4 cellular contexts compared by ENCODE assay signal in the genomic region with DNA sequence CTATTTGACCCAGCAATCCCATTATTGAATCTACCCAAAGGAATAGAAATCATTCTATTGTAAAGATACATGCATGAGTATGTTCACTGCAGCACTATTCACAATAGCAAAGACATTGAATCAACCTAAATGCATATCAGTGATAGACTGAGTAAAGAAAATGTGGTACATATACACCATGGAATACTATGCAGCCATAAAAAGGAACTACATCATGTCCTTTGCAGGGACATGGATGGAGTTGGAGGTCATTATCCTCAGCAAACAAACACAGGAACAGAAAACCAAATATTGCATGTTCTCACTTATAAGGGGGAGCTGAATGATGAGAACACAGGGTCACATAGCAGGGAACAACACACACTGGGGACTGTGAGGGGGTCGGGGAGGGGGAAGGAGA. TPM values are rescaled to one million over a fixed set of nuclear protein-coding genes. Genes with fewer than 3 reads are reported as not detected.
A peak's percentile ranks its signal among the peaks of the same experiment; 100 is the strongest.
DNase-seq lines count a peak whose midpoint lies in the region; ATAC-seq, FAIRE-seq and TF ChIP-seq lines count a peak whose summit lies in the region.
"Not testable (repeated sequence)": the region's sequence is repeated elsewhere in the genome, so short reads cannot be mapped to it uniquely, and the experiment has no call there.

No MANE protein-coding gene starts in this region.

- H2AFZ ChIP-seq in GM23338; K562 (ENCODE audit: low read depth, low read length): not testable (repeated sequence)

- H3K27me3 Mint-ChIP-seq in CD8-positive, alpha-beta T cell (ENCODE audit: low read depth); GM23338 (ENCODE audit: insufficient read depth, low read depth, poor library complexity): not testable (repeated sequence)

- not testable (repeated sequence) for H3K9me1 ChIP-seq in K562 (ENCODE audit: control insufficient read depth, insufficient read depth, low read length)

- peaks cover 11% of the 10 kb centered on the region; the same call in 1 of the 2 replicates for H3K9me2 ChIP-seq in GM23338 (ENCODE audit: insufficient read depth)

- CTCF ChIA-PET in CD8-positive, alpha-beta T cell (lab: Charles Lee); HEK293 (lab: Yijun Ruan, JAX); K562 (lab: Yijun Ruan, JAX; ENCODE audit: low intra/inter-chr PET ratio): not testable (repeated sequence)

- not testable (repeated sequence) for BruUV-seq in K562 (replicated peaks; lab: Mats Ljungman, UMichigan)

- not testable (repeated sequence) for H3K4me2 ChIP-seq in GM23338; K562 (ENCODE audit: insufficient read depth, low read length)

- not testable (repeated sequence) for TF ChIP-seq EP300 in K562 (IDR thresholded peaks at IDR 0.05; ENCODE audit: low read length)

- peak overlapping the region; percentile 57 for H3K27ac Mint-ChIP-seq in CD8-positive, alpha-beta T cell
- H3K27ac Mint-ChIP-seq in GM23338 = 0 out of 2 replicates have a peak overlapping the region, but pooled peaks have one; percentile 11

- H3K79me2 ChIP-seq in GM23338 (replicated peaks; ENCODE audit: insufficient read depth); K562 (ENCODE audit: control insufficient read depth, insufficient read depth, low read length): not testable (repeated sequence)

- H4K20me1 ChIP-seq in GM23338 (replicated peaks; ENCODE audit: insufficient read depth); K562 (replicated peaks; ENCODE audit: control insufficient read depth, insufficient read depth, low read length): not testable (repeated sequence)

- not testable (repeated sequence) for H3K4me1 ChIP-seq in CD8-positive, alpha-beta T cell (ENCODE audit: insufficient read depth, low read length); GM23338 (ENCODE audit: insufficient read depth); HEK293 (ENCODE audit: control insufficient read depth, insufficient read depth, low read length); K562 (replicated peaks in 1 of 2; ENCODE audit: control insufficient read depth in 2 of 2, insufficient read depth in 2 of 2, low read length in 2 of 2)

- FAIRE-seq in K562 (lab: Jason Lieb, UNC) = not testable (repeated sequence)

- not testable (repeated sequence) for H3K4me1 Mint-ChIP-seq in CD8-positive, alpha-beta T cell (ENCODE audit: low read depth); GM23338

- not testable (repeated sequence) for H3K9me3 ChIP-seq in CD8-positive, alpha-beta T cell (ENCODE audit: low read length); HEK293 (ENCODE audit: control insufficient read depth, insufficient read depth, low read depth, low read length); K562 (replicated peaks; ENCODE audit: control insufficient read depth, insufficient read depth, low read depth, low read length)

- not testable (repeated sequence) for ATAC-seq in CD8-positive, alpha-beta T cell; GM23338; K562

- H3K36me3 ChIP-seq in CD8-positive, alpha-beta T cell (ENCODE audit: insufficient read depth, low read length) = peaks cover 20% of the 10 kb centered on the region
- not testable (repeated sequence) for H3K36me3 ChIP-seq in GM23338 (ENCODE audit: insufficient read depth)
- H3K36me3 ChIP-seq in HEK293 (ENCODE audit: control insufficient read depth in 2 of 2, insufficient read depth in 1 of 2, low read length in 2 of 2) (peaks cover 20 to 62% of the 10 kb centered on the region in 2 experiments), K562 (ENCODE audit: control insufficient read depth, insufficient read depth, low read length) (peaks cover 34% of the 10 kb centered on the region; the same call in 2 of the 3 replicates)

- H3K9ac ChIP-seq in K562 (ENCODE audit: insufficient read depth in 1 of 2, low read depth in 2 of 2, low read length in 2 of 2) = not testable (repeated sequence)

- H3K36me3 Mint-ChIP-seq in CD8-positive, alpha-beta T cell = peaks cover 79% of the 10 kb centered on the region
- H3K36me3 Mint-ChIP-seq in GM23338 (ENCODE audit: low read depth) = peaks cover 37% of the 10 kb centered on the region

- not testable (repeated sequence) for H3K4me3 Mint-ChIP-seq in CD8-positive, alpha-beta T cell; GM23338

- H3K27me3 ChIP-seq in CD8-positive, alpha-beta T cell (ENCODE audit: insufficient read depth, low read length); GM23338 (ENCODE audit: insufficient read depth); K562 (ENCODE audit: control insufficient read depth in 2 of 2, insufficient read depth in 2 of 2, low read length in 2 of 2): not testable (repeated sequence)

- H3K4me3 ChIP-seq in CD8-positive, alpha-beta T cell (ENCODE audit: low read depth, low read length); GM23338; HEK293 (ENCODE audit: low read depth, low read length); K562: not testable (repeated sequence)

- in situ Hi-C loops in K562 (cut with MboI) = not testable (repeated sequence)

- POLR2A ChIA-PET in CD8-positive, alpha-beta T cell (lab: Charles Lee); HEK293 (lab: Yijun Ruan, JAX); K562 (lab: Yijun Ruan, JAX): not testable (repeated sequence)

- not testable (repeated sequence) for TF ChIP-seq CTCF in CD8-positive, alpha-beta T cell (IDR thresholded peaks at IDR 0.05); GM23338 (conservative IDR thresholded peaks at IDR 0.05; ENCODE audit: low read depth in 2 of 2); HEK293 (tag by site-specific recombination; IDR thresholded peaks at IDR 0.05); K562 (IDR thresholded peaks at IDR 0.05 in 2 of 3, conservative IDR thresholded peaks at IDR 0.05 in 1 of 3; ENCODE audit: insufficient read depth in 2 of 3, low read depth in 1 of 3, low read length in 3 of 3)

- intact Hi-C loops in CD8-positive, alpha-beta T cell (cut with DNase I, micrococcal nuclease); K562 (cut with micrococcal nuclease): not testable (repeated sequence)

- not testable (repeated sequence) for TF ChIP-seq POLR2A in K562 (conservative IDR thresholded peaks at IDR 0.05)

- not testable (repeated sequence) for H3F3A ChIP-seq in GM23338 (replicated peaks; ENCODE audit: low read depth)

- not testable (repeated sequence) for H3K27ac ChIP-seq in CD8-positive, alpha-beta T cell (ENCODE audit: low read depth, low read length); GM23338 (ENCODE audit: low read depth); HEK293 (ENCODE audit: extremely low read depth, low read depth, low read length); K562 (ENCODE audit: extremely low read depth, low read depth, low read length)

- H3K9me3 Mint-ChIP-seq in CD8-positive, alpha-beta T cell = peaks cover 15% of the 10 kb centered on the region
- peaks cover 44% of the 10 kb centered on the region for H3K9me3 Mint-ChIP-seq in GM23338

- 80% methylated on average over 1 of the region's 1 CpG for WGBS in K562 (ENCODE audit: insufficient coverage, low coverage, missing lambda C conversion rate)

- not testable (repeated sequence) for DNase-seq in CD8-positive, alpha-beta T cell; GM23338 (ENCODE audit: low spot score); K562 (ENCODE audit: extremely low read depth in 1 of 4, low spot score in 3 of 4)

- TF ChIP-seq RAD21 in K562 (CRISPR knock-in tag; conservative IDR thresholded peaks at IDR 0.05 in 1 of 2, IDR thresholded peaks at IDR 0.05 in 1 of 2) = not testable (repeated sequence)

TF ChIP-seq in HEK293, 187 proteins besides CTCF, POLR2A, EP300 and RAD21:
- TF ChIP-seq ZNF146 (tag by site-specific recombination; IDR thresholded peaks at IDR 0.05) = peak; percentile 94

TF ChIP-seq in K562, 482 proteins besides CTCF, POLR2A, EP300 and RAD21:
- TF ChIP-seq ZNF146 (CRISPR knock-in tag; IDR thresholded peaks at IDR 0.05; ENCODE audit: unreplicated experiment) (peak; percentile 87), ESRRA (IDR thresholded peaks at IDR 0.05; ENCODE audit: borderline replicate concordance, low read depth) (0 out of 2 replicates have a peak, but pooled peaks have one; percentile 27)
TF ChIP-seq in K562: peak in this region for 2; not testable (repeated sequence) for 480.

RNA-seq across cellular contexts. Expression of gene FAM120B, which starts 48.6 kb away (rescaled TPM):
- total RNA-seq in CD8-positive, alpha-beta T cell = 10 to 100 TPM; 24.0 to 25.3 TPM
- 14.4 and 16.7 TPM in 2 replicates for total RNA-seq in GM23338 (2014; rRNA removed; shearing (Covaris generic))
- polyA plus RNA-seq in GM23338 (2016; fragmentation: Nextera tagmentation; extraction: Ambion mirVana) (5.8 and 7.2 TPM in 2 replicates), K562 (2011; rRNA removed) (16.6 and 16.9 TPM in 2 replicates), K562 (2014; fragmentation: Illumina TruSeq; extraction: Trizol) (19.9 and 21.3 TPM in 2 replicates), K562 (2014; fragmentation: Nextera tagmentation; extraction: Ambion mirVana) (1 to 10 TPM; 3.5 to 5.5 TPM), K562 (2014; rRNA removed) (14.7 and 14.8 TPM in 2 replicates)
- total RNA-seq in K562 (2011; cell fraction: chromatin; rRNA removed; ENCODE audit: low replicate concordance) = 43.4 and 80.5 TPM in 2 replicates
- total RNA-seq in K562 (2011; cell fraction: nucleolus; rRNA removed) = 21.2 and 24.1 TPM in 2 replicates
- 25.9 and 29.8 TPM in 2 replicates for total RNA-seq in K562 (2011; cell fraction: nucleoplasm; rRNA removed)
- total RNA-seq in K562 (2014; rRNA removed) (9.4 and 12.2 TPM in 2 replicates), K562 (2014; rRNA removed; fragmentation: Illumina TruSeq; extraction: Trizol) (15.1 and 16.4 TPM in 2 replicates), K562 (2015; rRNA removed; fragmentation: Illumina TruSeq; extraction: Trizol) (12.8 and 12.9 TPM in 2 replicates), K562 (2021) (22.6 and 23.0 TPM in 2 replicates)
- polyA plus RNA-seq in K562 (2011; cell fraction: cytosol; rRNA removed) = 11.3 and 12.0 TPM in 2 replicates
- 24.9 and 30.9 TPM in 2 replicates for polyA plus RNA-seq in K562 (2011; cell fraction: nucleus; rRNA removed)
- 11.9 and 18.1 TPM in 2 replicates for polyA plus RNA-seq in K562 (2012)
- polyA minus RNA-seq in K562 (2011; rRNA and poly(A)+ RNA removed) = 38.8 and 43.3 TPM in 2 replicates
- polyA minus RNA-seq in K562 (2011; cell fraction: cytosol; rRNA and poly(A)+ RNA removed) = 12.5 and 17.4 TPM in 2 replicates
- polyA minus RNA-seq in K562 (2011; cell fraction: nucleus; rRNA and poly(A)+ RNA removed) = 23.7 and 38.2 TPM in 2 replicates
